14 cellular contexts compared by ENCODE assay signal in genomic region chr12:120241561-120242274, GRCh38. TPM values are rescaled to one million over a fixed set of nuclear protein-coding genes. Genes with fewer than 3 reads are reported as not detected.
DNase-seq lines count a peak whose midpoint lies in the region; ATAC-seq and TF ChIP-seq lines count a peak whose summit lies in the region.
"Had no signal": no experiment of that assay in that cellular context is flagged by ENCODE, and none has a peak within 500 bp of the region (broad histone marks: within the 10 kb centered on the region; RNA-seq: fewer than 3 reads in every experiment).

No MANE protein-coding gene starts in this region.

- H3K27me3 ChIP-seq in BLaER1 treated with 17β-estradiol and CSF1 and Interleukin-3, amounts not matched to agents 10 nM and 100 nM = no peaks in the 10 kb centered on the region; a peak in 1 of 22 replicates
- no peaks in the 10 kb centered on the region for H3K27me3 ChIP-seq in osteoblast (ENCODE audit: insufficient read depth, low read length)
- no peaks in the 10 kb centered on the region for H3K27me3 ChIP-seq in SJCRH30
- H3K27me3 ChIP-seq in hepatocyte = no peaks in the 10 kb centered on the region
- H3K27me3 ChIP-seq: BLaER1 had no signal

- H3K9me3 ChIP-seq in BLaER1 treated with 17β-estradiol and CSF1 and Interleukin-3, amounts not matched to agents 10 nM and 100 nM (replicated peaks in 1 of 11) = no peaks in the 10 kb centered on the region
- no peaks in the 10 kb centered on the region for H3K9me3 ChIP-seq in osteoblast (ENCODE audit: low read depth, low read length)
- H3K9me3 ChIP-seq in SJCRH30 (replicated peaks) = no peaks in the 10 kb centered on the region
- H3K9me3 ChIP-seq in hepatocyte (ENCODE audit: low read depth) = no peaks in the 10 kb centered on the region
- H3K9me3 ChIP-seq: BLaER1 had no signal

- H4K20me1 ChIP-seq in BLaER1 treated with 17β-estradiol and CSF1 and Interleukin-3, amounts not matched to agents 10 nM and 100 nM = peaks cover 24 to 86% (median 66%) of the 10 kb centered on the region in 11 experiments; a peak in 21 of 22 replicates
- H4K20me1 ChIP-seq in osteoblast (ENCODE audit: insufficient read depth, low read length) (peaks cover 44% of the 10 kb centered on the region), hepatocyte (ENCODE audit: insufficient read depth, poor library complexity, severe bottlenecking) (peaks cover 48% of the 10 kb centered on the region)

- no peak for ATAC-seq in GM19397 (IDR thresholded peaks at IDR 0.05; ENCODE audit: unreplicated experiment)
- ATAC-seq: sciatic nerve had no signal

- H3K36me3 ChIP-seq in BLaER1 treated with 17β-estradiol and CSF1 and Interleukin-3, amounts not matched to agents 10 nM and 100 nM = peaks cover 0 to 44% (median 0%) of the 10 kb centered on the region in 11 experiments; a peak in 8 of 22 replicates
- H3K36me3 ChIP-seq in osteoblast (ENCODE audit: insufficient read depth, low read length) = peaks cover 7% of the 10 kb centered on the region
- H3K36me3 ChIP-seq in SJCRH30 = no peaks in the 10 kb centered on the region
- H3K36me3 ChIP-seq in hepatocyte (replicated peaks; ENCODE audit: insufficient read depth, low read depth) = no peaks in the 10 kb centered on the region
- H3K36me3 ChIP-seq: BLaER1 had no signal

- H3K79me2 ChIP-seq in osteoblast (ENCODE audit: insufficient read depth, low read length) (peaks cover 92% of the 10 kb centered on the region), hepatocyte (peaks cover 96% of the 10 kb centered on the region)

- H3K4me2 ChIP-seq in BLaER1 treated with 17β-estradiol and CSF1 and Interleukin-3, amounts not matched to agents 10 nM and 100 nM = peak overlapping the region in 10 of 11 experiments; percentile 2 to 97 (median 38); a peak in 13 of 22 replicates
- H3K4me2 ChIP-seq in osteoblast (ENCODE audit: insufficient read depth, low read length) (no peak overlapping the region), hepatocyte (no peak overlapping the region)

- no peak for TF ChIP-seq CTCF in epithelial cell of esophagus (IDR thresholded peaks at IDR 0.05; ENCODE audit: insufficient read depth, low read depth, low read length, missing control alignments)
- no peak for TF ChIP-seq CTCF in osteoblast (IDR thresholded peaks at IDR 0.05; ENCODE audit: extremely low read depth, low read depth, low read length)
- TF ChIP-seq CTCF in hepatocyte (IDR thresholded peaks at IDR 0.05; ENCODE audit: poor library complexity) = no peak

- WGBS in hepatocyte (ENCODE audit: low lambda C conversion rate, missing lambda C conversion rate) = 73% methylated on average over 9 of the region's 9 CpGs

- H3K27ac ChIP-seq in BLaER1 treated with 17β-estradiol and CSF1 and Interleukin-3, amounts not matched to agents 10 nM and 100 nM = no peak overlapping the region
- peak overlapping the region; percentile 12 for H3K27ac ChIP-seq in osteoblast (ENCODE audit: low read depth, low read length)
- H3K27ac ChIP-seq in SJCRH30 = no peak overlapping the region
- H3K27ac ChIP-seq in hepatocyte = no peak overlapping the region
- H3K27ac ChIP-seq: BLaER1 had no signal

- peaks cover 48 to 88% (median 61%) of the 10 kb centered on the region in 10 experiments for H3K4me1 ChIP-seq in BLaER1 treated with 17β-estradiol and CSF1 and Interleukin-3, amounts not matched to agents 10 nM and 100 nM
- H3K4me1 ChIP-seq in osteoblast (ENCODE audit: insufficient read depth, low read length) = peaks cover 48% of the 10 kb centered on the region
- H3K4me1 ChIP-seq in SJCRH30 = peaks cover 28% of the 10 kb centered on the region
- peaks cover 47% of the 10 kb centered on the region for H3K4me1 ChIP-seq in hepatocyte (ENCODE audit: insufficient read depth)

- peak; percentile 1 for DNase-seq in RPMI8226
- peak; percentile 73 for DNase-seq in epithelial cell of esophagus (ENCODE audit: low read depth)
- DNase-seq in osteoblast (ENCODE audit: insufficient read length, low spot score, missing footprints) = peak; percentile 41
- DNase-seq in SJCRH30 = no peak
- no peak for DNase-seq in DMS114 treated with DMSO at 0.1 percent for 48 hours (lab: John Stamatoyannopoulos, UW; ENCODE audit: unreplicated experiment)
- DNase-seq in hepatocyte (ENCODE audit: low spot score) = no peak
- DNase-seq: activated naive CD4-positive, alpha-beta T cell treated with anti-CD3 and anti-CD28 coated beads for 36 hours; kidney glomerular epithelial cell; NCI-H1694 had no signal

- no peak overlapping the region for H3K4me3 ChIP-seq in BLaER1 treated with 17β-estradiol and CSF1 and Interleukin-3, amounts not matched to agents 10 nM and 100 nM
- H3K4me3 ChIP-seq in epithelial cell of esophagus (ENCODE audit: low read length) (no peak overlapping the region), osteoblast (ENCODE audit: insufficient read depth, low read length) (no peak overlapping the region), SJCRH30 (no peak overlapping the region), hepatocyte (no peak overlapping the region)
- H3K4me3 ChIP-seq: BLaER1 had no signal

- no peaks in the 10 kb centered on the region for H3K9me2 ChIP-seq in hepatocyte (replicated peaks; ENCODE audit: insufficient read depth)

- H2AFZ ChIP-seq in osteoblast (ENCODE audit: low read length) (no peak overlapping the region), hepatocyte (no peak overlapping the region)

- H3K9ac ChIP-seq in BLaER1 treated with 17β-estradiol and CSF1 and Interleukin-3, amounts not matched to agents 10 nM and 100 nM = peak overlapping the region in 1 of 11 experiments; percentile 1; a peak in 1 of 22 replicates
- H3K9ac ChIP-seq: BLaER1 had no signal

RNA-seq across cellular contexts. Expression of gene PXN, which starts 23.8 kb away (rescaled TPM):
- total RNA-seq in osteoblast (41.6 and 46.3 TPM in 2 replicates), hepatocyte (26.7 and 30.4 TPM in 2 replicates)
- 23.2 and 29.7 TPM in 2 replicates for total RNA-seq in SJCRH30 (2014; rRNA removed; shearing (Covaris generic))
- polyA plus RNA-seq in hepatocyte = 61.7 and 69.3 TPM in 2 replicates

RNA-seq across cellular contexts. Expression of gene RPLP0, which starts 40.8 kb away (rescaled TPM):
- total RNA-seq in osteoblast (2,042 and 2,075 TPM in 2 replicates), hepatocyte (3,730 and 3,982 TPM in 2 replicates)
- 2,854 and 3,078 TPM in 2 replicates for total RNA-seq in SJCRH30 (2014; rRNA removed; shearing (Covaris generic))
- polyA plus RNA-seq in hepatocyte = 775 and 798 TPM in 2 replicates

RNA-seq across cellular contexts. Expression of gene GCN1, which starts 47.2 kb away (rescaled TPM):
- 103 and 143 TPM in 2 replicates for total RNA-seq in osteoblast
- 49.7 and 61.9 TPM in 2 replicates for total RNA-seq in SJCRH30 (2014; rRNA removed; shearing (Covaris generic))
- total RNA-seq in hepatocyte = 37.4 and 197 TPM in 2 replicates
- polyA plus RNA-seq in hepatocyte = 27.6 and 28.2 TPM in 2 replicates

RNA-seq across cellular contexts. Expression of gene RNU4-2, which starts 50.0 kb away (rescaled TPM):
- total RNA-seq in osteoblast (under 0.01 TPM in 2 replicates), hepatocyte (under 0.01 TPM in 2 replicates)
- total RNA-seq in SJCRH30 (2014; rRNA removed; shearing (Covaris generic)) = under 0.01 TPM in 1 of 2 replicates, not detected in the other
- not detected in 2 replicates for polyA plus RNA-seq in hepatocyte
- polyA plus RNA-seq: esophagus had no signal

RNA-seq across cellular contexts. Expression of gene RNU4-1, which starts 51.3 kb away (rescaled TPM):
- total RNA-seq in osteoblast = under 0.01 TPM in 2 replicates
- under 0.01 TPM in 2 replicates for total RNA-seq in SJCRH30 (2014; rRNA removed; shearing (Covaris generic))
- total RNA-seq in hepatocyte = under 0.01 TPM in 2 replicates
- not detected in 2 replicates for polyA plus RNA-seq in hepatocyte
- polyA plus RNA-seq: esophagus had no signal

Comparison
In these comparisons a context has a peak if more than half of its experiments do, and no peak if none do; other contexts are left out.
1. H3K4me2 ChIP-seq: peak in BLaER1 treated with 17β-estradiol and CSF1 and Interleukin-3, amounts not matched to agents 10 nM and 100 nM (10 of 11); none in osteoblast (single experiment) and hepatocyte (single experiment).
2. DNase-seq: peak in RPMI8226 (single experiment), epithelial cell of esophagus (single experiment) and osteoblast (single experiment); none in SJCRH30 (0 of 2), DMS114 treated with DMSO at 0.1 percent for 48 hours (single experiment) and hepatocyte (single experiment).